8 cellular contexts compared by ENCODE assay signal in genomic region chr1:107965112-107965991, GRCh38. TPM values are rescaled to one million over a fixed set of nuclear protein-coding genes. Genes with fewer than 3 reads are reported as not detected.
DNase-seq lines count a peak whose midpoint lies in the region; ATAC-seq and TF ChIP-seq lines count a peak whose summit lies in the region.

A gene with protein sequence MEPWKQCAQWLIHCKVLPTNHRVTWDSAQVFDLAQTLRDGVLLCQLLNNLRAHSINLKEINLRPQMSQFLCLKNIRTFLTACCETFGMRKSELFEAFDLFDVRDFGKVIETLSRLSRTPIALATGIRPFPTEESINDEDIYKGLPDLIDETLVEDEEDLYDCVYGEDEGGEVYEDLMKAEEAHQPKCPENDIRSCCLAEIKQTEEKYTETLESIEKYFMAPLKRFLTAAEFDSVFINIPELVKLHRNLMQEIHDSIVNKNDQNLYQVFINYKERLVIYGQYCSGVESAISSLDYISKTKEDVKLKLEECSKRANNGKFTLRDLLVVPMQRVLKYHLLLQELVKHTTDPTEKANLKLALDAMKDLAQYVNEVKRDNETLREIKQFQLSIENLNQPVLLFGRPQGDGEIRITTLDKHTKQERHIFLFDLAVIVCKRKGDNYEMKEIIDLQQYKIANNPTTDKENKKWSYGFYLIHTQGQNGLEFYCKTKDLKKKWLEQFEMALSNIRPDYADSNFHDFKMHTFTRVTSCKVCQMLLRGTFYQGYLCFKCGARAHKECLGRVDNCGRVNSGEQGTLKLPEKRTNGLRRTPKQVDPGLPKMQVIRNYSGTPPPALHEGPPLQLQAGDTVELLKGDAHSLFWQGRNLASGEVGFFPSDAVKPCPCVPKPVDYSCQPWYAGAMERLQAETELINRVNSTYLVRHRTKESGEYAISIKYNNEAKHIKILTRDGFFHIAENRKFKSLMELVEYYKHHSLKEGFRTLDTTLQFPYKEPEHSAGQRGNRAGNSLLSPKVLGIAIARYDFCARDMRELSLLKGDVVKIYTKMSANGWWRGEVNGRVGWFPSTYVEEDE (minus strand): TSS chr1:107965180. CDS start chr1:107964869, 311 bp downstream.

- H3K36me3 ChIP-seq in endocrine pancreas (ENCODE audit: control insufficient read depth, insufficient read depth, low read length), result no peaks in the 10 kb centered on the region

- peak within 1 kb of the TSS; percentile 22 for H3K9ac ChIP-seq in endocrine pancreas (ENCODE audit: control insufficient read depth, insufficient read depth, low read length)

- ATAC-seq in GM18867 (IDR thresholded peaks at IDR 0.05; ENCODE audit: unreplicated experiment) (peak; percentile 27), GM18873 (IDR thresholded peaks at IDR 0.05; ENCODE audit: low FRiP score, unreplicated experiment) (no peak)

- no peaks in the 10 kb centered on the region for H3K9me3 ChIP-seq in endocrine pancreas (ENCODE audit: control insufficient read depth, low read length)

- TF ChIP-seq CTCF in 22Rv1 (IDR thresholded peaks at IDR 0.05), result no peak; the same call in 1 of the 2 replicates

- H3K4me3 ChIP-seq in endocrine pancreas (ENCODE audit: control insufficient read depth, insufficient read depth, low read length), result peak within 1 kb of the TSS; percentile 90

- peaks cover 8% of the 10 kb centered on the region for H3K4me1 ChIP-seq in endocrine pancreas (ENCODE audit: control insufficient read depth, insufficient read depth, low read length)

- no peaks in the 10 kb centered on the region for H3K27me3 ChIP-seq in endocrine pancreas (ENCODE audit: control insufficient read depth, insufficient read depth, low read length)

- peak; percentile 76 to 87 for DNase-seq in NCI-H526 (lab: John Stamatoyannopoulos, UW)
- DNase-seq in activated CD8-positive, alpha-beta memory T cell treated with anti-CD3 and anti-CD28 coated beads for 48 hours (ENCODE audit: low read depth in 2 of 3, low spot score in 2 of 3), result peak; percentile 43 to 55 (median 49)
- peak; percentile 55 to 94 for DNase-seq in lung microvascular endothelial cell (ENCODE audit: low read depth in 2 of 2)
- peak; percentile 57 for DNase-seq in stimulated activated CD4-positive, alpha-beta T cell treated with anti-CD3 and anti-CD28 coated beads, Interleukin-4, amount 100 ng/mL, for 48 hours (ENCODE audit: low read depth in 2 of 2)

- peak within 1 kb of the TSS; percentile 70 for H3K27ac ChIP-seq in 22Rv1

RNA-seq across cellular contexts. Expression of the gene that starts here (rescaled TPM):
- total RNA-seq in lung microvascular endothelial cell, result 33.3 and 59.1 TPM in 2 replicates
